8 cellular contexts compared by ENCODE assay signal in genomic region chr3:158845748-158846350, GRCh38. TPM values are rescaled to one million over a fixed set of nuclear protein-coding genes. Genes with fewer than 3 reads are reported as not detected.
A peak's percentile ranks its signal among the peaks of the same experiment; 100 is the strongest.
DNase-seq lines count a peak whose midpoint lies in the region; ATAC-seq and TF ChIP-seq lines count a peak whose summit lies in the region.

No MANE protein-coding gene starts in this region.

- WGBS in mesenchymal stem cell: 70% methylated on average over 2 of the region's 5 CpGs

- H3K14ac ChIP-seq in mesenchymal stem cell (ENCODE audit: low read length in 2 of 2): no peak overlapping the region

- no peaks in the 10 kb centered on the region for H3K36me3 Mint-ChIP-seq in chondrocyte (ENCODE audit: low read depth)

- H3K4me2 ChIP-seq in mesenchymal stem cell (ENCODE audit: low read length, poor library complexity, severe bottlenecking): no peak overlapping the region

- H3K27me3 ChIP-seq in RWPE2 (ENCODE audit: insufficient read depth, poor library complexity, severe bottlenecking): no peaks in the 10 kb centered on the region
- no peaks in the 10 kb centered on the region for H3K27me3 ChIP-seq in mesenchymal stem cell (ENCODE audit: control insufficient read depth in 1 of 2, insufficient read depth in 1 of 2, low read length in 2 of 2)

- no peak overlapping the region for H3K4me3 Mint-ChIP-seq in chondrocyte (ENCODE audit: unreplicated experiment)

- no peak overlapping the region for H4K8ac ChIP-seq in mesenchymal stem cell (ENCODE audit: low read length)

- H3K36me3 ChIP-seq in RWPE2 (ENCODE audit: low read depth) (no peaks in the 10 kb centered on the region), mesenchymal stem cell (ENCODE audit: control insufficient read depth in 1 of 2, insufficient read depth in 2 of 2, low read depth in 1 of 2, low read length in 2 of 2) (no peaks in the 10 kb centered on the region)

- H3K9me3 ChIP-seq in RWPE2 (ENCODE audit: severe bottlenecking): no peaks in the 10 kb centered on the region
- H3K9me3 ChIP-seq in mesenchymal stem cell (ENCODE audit: control insufficient read depth, low read length): no peaks in the 10 kb centered on the region

- no peak overlapping the region for H4K91ac ChIP-seq in mesenchymal stem cell (ENCODE audit: low read length)

- ATAC-seq in GM21528 (IDR thresholded peaks at IDR 0.05; ENCODE audit: low FRiP score, unreplicated experiment) (peak; percentile 45), RWPE2 (ENCODE audit: low read depth) (peak; percentile 54), HG03457 (IDR thresholded peaks at IDR 0.05; ENCODE audit: unreplicated experiment) (no peak)

- H3K27ac ChIP-seq in RWPE2 (ENCODE audit: poor library complexity, severe bottlenecking): no peak overlapping the region
- H3K27ac ChIP-seq in mesenchymal stem cell (ENCODE audit: low read length, poor library complexity, severe bottlenecking): no peak overlapping the region

- H3K27me3 Mint-ChIP-seq in chondrocyte (ENCODE audit: low read depth): peaks cover 33% of the 10 kb centered on the region

- H2BK12ac ChIP-seq in mesenchymal stem cell (ENCODE audit: low read length in 2 of 2): no peak overlapping the region

- H3K4me1 Mint-ChIP-seq in chondrocyte (ENCODE audit: low read depth): no peaks in the 10 kb centered on the region

- no peak overlapping the region for H3K4me3 ChIP-seq in RWPE2 (ENCODE audit: severe bottlenecking)
- no peak overlapping the region for H3K4me3 ChIP-seq in mesenchymal stem cell (ENCODE audit: insufficient read depth in 1 of 2, low read depth in 1 of 2, low read length in 2 of 2)

- TF ChIP-seq CTCF in RWPE2 (IDR thresholded peaks at IDR 0.05; ENCODE audit: poor library complexity, severe bottlenecking) (peak; percentile 89), chondrocyte (IDR thresholded peaks at IDR 0.05) (peak; percentile 87)

- H2BK5ac ChIP-seq in mesenchymal stem cell (ENCODE audit: low read depth, low read length, poor library complexity, severe bottlenecking): no peak overlapping the region

- no peak overlapping the region for H3K9ac ChIP-seq in mesenchymal stem cell (ENCODE audit: low read length)

- no peak overlapping the region for H2AFZ ChIP-seq in mesenchymal stem cell (ENCODE audit: low read depth, low read length)

- H3K4ac ChIP-seq in mesenchymal stem cell (ENCODE audit: low read depth in 1 of 2, low read length in 2 of 2): no peak overlapping the region

- H3K27ac Mint-ChIP-seq in chondrocyte (ENCODE audit: unreplicated experiment): no peak overlapping the region

- no peak overlapping the region for H3K23ac ChIP-seq in mesenchymal stem cell (ENCODE audit: low read length in 2 of 2)

- peak; percentile 28 for DNase-seq in SKM-1 treated with dmso at 0.1 percent for 144 hours (lab: John Stamatoyannopoulos, UW; ENCODE audit: unreplicated experiment)
- no peak for DNase-seq in SKM-1 (lab: John Stamatoyannopoulos, UW; ENCODE audit: unreplicated experiment)
- peak; percentile 74 for DNase-seq in LoVo (ENCODE audit: low spot score)
- DNase-seq in RWPE2 (ENCODE audit: low spot score): no peak
- no peak for DNase-seq in chondrocyte (ENCODE audit: low spot score)
- DNase-seq in mesenchymal stem cell: peak; percentile 41

- H3K4me1 ChIP-seq in RWPE2 (ENCODE audit: insufficient read depth, poor library complexity, severe bottlenecking) (no peaks in the 10 kb centered on the region), mesenchymal stem cell (ENCODE audit: control insufficient read depth, insufficient read depth, low read depth, low read length) (no peaks in the 10 kb centered on the region)

- H2BK15ac ChIP-seq in mesenchymal stem cell (ENCODE audit: low read depth, poor library complexity, severe bottlenecking): no peak overlapping the region

- no peaks in the 10 kb centered on the region for H3K79me1 ChIP-seq in mesenchymal stem cell (replicated peaks; ENCODE audit: low read length, poor library complexity, severe bottlenecking)

- H2BK120ac ChIP-seq in mesenchymal stem cell (ENCODE audit: low read depth, low read length): no peak overlapping the region

- H3K9me3 Mint-ChIP-seq in chondrocyte (ENCODE audit: low read depth): no peaks in the 10 kb centered on the region

- no peak overlapping the region for H2AK5ac ChIP-seq in mesenchymal stem cell (ENCODE audit: low read length, severe bottlenecking)

- no peak overlapping the region for H3K18ac ChIP-seq in mesenchymal stem cell (ENCODE audit: low read depth in 1 of 2, low read length in 2 of 2)

RNA-seq across cellular contexts. Expression of gene MFSD1, which starts 44.0 kb away (rescaled TPM):
- total RNA-seq in chondrocyte: 52.8 to 67.9 TPM (median 53.9 TPM) in 3 replicates
- polyA plus RNA-seq in mesenchymal stem cell (2013, experiment 1 of 2): 54.1 TPM
- 57.1 TPM for polyA plus RNA-seq in mesenchymal stem cell (2013, experiment 2 of 2)

Comparison
In these comparisons a context has a peak if more than half of its experiments do, and no peak if none do; other contexts are left out.
1. DNase-seq: peak in SKM-1 treated with dmso at 0.1 percent for 144 hours (single experiment), LoVo (single experiment) and mesenchymal stem cell (single experiment); none in SKM-1 (single experiment), RWPE2 (single experiment) and chondrocyte (single experiment).